1 cellular context compared by ENCODE assay signal in genomic region chr7:139505563-139505962, GRCh38.
A peak's percentile ranks its signal among the peaks of the same experiment; 100 is the strongest.
TF ChIP-seq lines count a peak whose summit lies in the region.

No MANE protein-coding gene starts in this region.

TF ChIP-seq in HepG2, 621 proteins besides CTCF, POLR2A, EP300 and RAD21 (continued from another document):
- TF ChIP-seq CEBPZ (IDR thresholded peaks at IDR 0.05; ENCODE audit: low read length) (no peak), TSC22D2 (CRISPR knock-in tag; IDR thresholded peaks at IDR 0.05; ENCODE audit: borderline replicate concordance) (no peak), ZKSCAN1 (IDR thresholded peaks at IDR 0.05; ENCODE audit: low read length) (peak; percentile 79; the same call in 1 of the 2 replicates), RBAK (CRISPR knock-in tag; IDR thresholded peaks at IDR 0.05) (no peak), ZBTB33 (CRISPR knock-in tag; IDR thresholded peaks at IDR 0.05) (peak; percentile 90), SIN3B (IDR thresholded peaks at IDR 0.05; ENCODE audit: low read length) (no peak), SMC3 (IDR thresholded peaks at IDR 0.05; ENCODE audit: low read length) (0 out of 2 replicates have a peak, but pooled peaks have one; percentile 13), NR2F1 (CRISPR knock-in tag; IDR thresholded peaks at IDR 0.05) (no peak), TEAD3 (CRISPR knock-in tag; optimal IDR thresholded peaks at IDR 0.05; ENCODE audit: borderline replicate concordance) (peak; percentile 7)
TF ChIP-seq in HepG2: peak in this region for 5.
